ENCODE assay signal across 14 cellular contexts in genomic region chr12:96239711-96240234, GRCh38. TPM values are rescaled to one million over a fixed set of nuclear protein-coding genes. Genes with fewer than 3 reads are reported as not detected.
DNase-seq lines count a peak whose midpoint lies in the region; ATAC-seq and TF ChIP-seq lines count a peak whose summit lies in the region.
"Had no signal": no experiment of that assay in that cellular context is flagged by ENCODE, and none has a peak within 500 bp of the region (broad histone marks: within the 10 kb centered on the region; RNA-seq: fewer than 3 reads in every experiment).

No MANE protein-coding gene starts in this region.

- TF ChIP-seq POLR2A in suprapubic skin (IDR thresholded peaks at IDR 0.05): no peak

- no peak overlapping the region for H3K4me3 Mint-ChIP-seq in endodermal cell
- H3K4me3 Mint-ChIP-seq in progenitor cell of endocrine pancreas (ENCODE audit: low read depth): no peak overlapping the region
- H3K4me3 Mint-ChIP-seq: activated naive CD4-positive, alpha-beta T cell treated with anti-CD3 and anti-CD28 coated beads, Interleukin-2, amount 50 U/mL, for 24 hours; stimulated activated naive CD8-positive, alpha-beta T cell treated with anti-CD3 and anti-CD28 coated beads, Interleukin-15, amount 100 ng/mL, for 72 hours had no signal

- TF ChIP-seq CTCF in endodermal cell (conservative IDR thresholded peaks at IDR 0.05): no peak
- no peak for TF ChIP-seq CTCF in lung (IDR thresholded peaks at IDR 0.05; ENCODE audit: control extremely low read depth, extremely low read depth)
- TF ChIP-seq CTCF in suprapubic skin (IDR thresholded peaks at IDR 0.05): no peak
- no peak for TF ChIP-seq CTCF in progenitor cell of endocrine pancreas (IDR thresholded peaks at IDR 0.05; ENCODE audit: unreplicated experiment)

- TF ChIP-seq EP300 in suprapubic skin (IDR thresholded peaks at IDR 0.05): no peak

- H3K27ac Mint-ChIP-seq in endodermal cell: no peak overlapping the region
- no peak overlapping the region for H3K27ac Mint-ChIP-seq in progenitor cell of endocrine pancreas
- H3K27ac Mint-ChIP-seq: activated naive CD4-positive, alpha-beta T cell treated with anti-CD3 and anti-CD28 coated beads, Interleukin-2, amount 50 U/mL, for 24 hours had no signal

- H3K9ac ChIP-seq in endodermal cell (ENCODE audit: extremely low read depth, low read length, poor library complexity, severe bottlenecking): no peak overlapping the region

- ATAC-seq in lung (ENCODE audit: insufficient read depth, low FRiP score): no peak
- ATAC-seq in HG02678 (IDR thresholded peaks at IDR 0.05; ENCODE audit: unreplicated experiment): no peak
- ATAC-seq: left colon; stimulated activated naive CD8-positive, alpha-beta T cell treated with anti-CD3 and anti-CD28 coated beads, Interleukin-15, amount 100 ng/mL, for 72 hours had no signal

- no peaks in the 10 kb centered on the region for H3K36me3 ChIP-seq in endodermal cell (ENCODE audit: control insufficient read depth, insufficient read depth, low read length)
- peaks cover 0 to 1% of the 10 kb centered on the region in 2 donors for H3K36me3 ChIP-seq in lung (ENCODE audit: control insufficient read depth in 2 of 2, insufficient read depth in 2 of 2, low read length in 2 of 2)
- H3K36me3 ChIP-seq in suprapubic skin: no peaks in the 10 kb centered on the region

- H3K9me3 ChIP-seq in endodermal cell (ENCODE audit: control insufficient read depth, low read length) (no peaks in the 10 kb centered on the region), lung (ENCODE audit: control insufficient read depth in 2 of 2, insufficient read depth in 1 of 2, low read length in 1 of 2) (no peaks in the 10 kb centered on the region), suprapubic skin (no peaks in the 10 kb centered on the region)

- no peak overlapping the region for H3K4me3 ChIP-seq in endodermal cell (ENCODE audit: low read length)
- H3K4me3 ChIP-seq in lung: no peak overlapping the region
- H3K4me3 ChIP-seq in suprapubic skin: no peak overlapping the region

- H3K4me1 Mint-ChIP-seq in endodermal cell (peaks cover 4% of the 10 kb centered on the region), progenitor cell of endocrine pancreas (ENCODE audit: low read depth) (no peaks in the 10 kb centered on the region)

- H3K27me3 Mint-ChIP-seq in endodermal cell (ENCODE audit: insufficient read depth) (no peaks in the 10 kb centered on the region), progenitor cell of endocrine pancreas (no peaks in the 10 kb centered on the region)
- H3K27me3 Mint-ChIP-seq: activated naive CD4-positive, alpha-beta T cell treated with anti-CD3 and anti-CD28 coated beads, Interleukin-2, amount 50 U/mL, for 24 hours; stimulated activated naive CD8-positive, alpha-beta T cell treated with anti-CD3 and anti-CD28 coated beads, Interleukin-15, amount 100 ng/mL, for 72 hours had no signal

- H3K27me3 ChIP-seq in endodermal cell (ENCODE audit: control insufficient read depth, insufficient read depth, low read length, poor library complexity, severe bottlenecking) (no peaks in the 10 kb centered on the region), lung (ENCODE audit: control insufficient read depth, insufficient read depth) (no peaks in the 10 kb centered on the region), suprapubic skin (no peaks in the 10 kb centered on the region)

- peak overlapping the region; percentile 21 for H3K27ac ChIP-seq in endodermal cell (ENCODE audit: low read depth, low read length)
- peak overlapping the region; percentile 3 to 38 for H3K27ac ChIP-seq in lung (ENCODE audit: low read depth in 1 of 2, low read length in 1 of 2)
- H3K27ac ChIP-seq in suprapubic skin: peak overlapping the region; percentile 67
- H3K27ac ChIP-seq: 22Rv1 had no signal

- H3K9me3 Mint-ChIP-seq in endodermal cell (no peaks in the 10 kb centered on the region), progenitor cell of endocrine pancreas (ENCODE audit: low read depth) (no peaks in the 10 kb centered on the region)
- H3K9me3 Mint-ChIP-seq: activated naive CD4-positive, alpha-beta T cell treated with anti-CD3 and anti-CD28 coated beads, Interleukin-2, amount 50 U/mL, for 24 hours; stimulated activated naive CD8-positive, alpha-beta T cell treated with anti-CD3 and anti-CD28 coated beads, Interleukin-15, amount 100 ng/mL, for 72 hours had no signal

- no peaks in the 10 kb centered on the region for H3K4me1 ChIP-seq in endodermal cell (ENCODE audit: control insufficient read depth, insufficient read depth, low read length)
- H3K4me1 ChIP-seq in lung (ENCODE audit: control insufficient read depth in 2 of 2, insufficient read depth in 2 of 2, low read length in 2 of 2): peaks cover 22 to 46% of the 10 kb centered on the region in 2 donors
- peaks cover 78% of the 10 kb centered on the region for H3K4me1 ChIP-seq in suprapubic skin

- DNase-seq in DMS 273 (lab: John Stamatoyannopoulos, UW; ENCODE audit: unreplicated experiment) (peak; percentile 74), DMS 273 treated with DMSO at 0.1 percent for 48 hours (lab: John Stamatoyannopoulos, UW) (no peak), endodermal cell (peak; percentile 63), lung (ENCODE audit: low spot score) (no peak), suprapubic skin (ENCODE audit: low spot score in 2 of 2) (peak in 1 of 2 donors; percentile 81), progenitor cell of endocrine pancreas (ENCODE audit: low spot score, unreplicated experiment) (no peak), OCI-M2 (lab: John Stamatoyannopoulos, UW; ENCODE audit: unreplicated experiment) (no peak)
- DNase-seq: activated CD4-positive, alpha-beta T cell treated with anti-CD3 and anti-CD28 coated beads for 4 hours; stimulated activated CD4-positive, alpha-beta T cell treated with anti-CD3 and anti-CD28 coated beads, Interleukin-15, amount 100 ng/mL, for 24 hours; stimulated activated naive CD8-positive, alpha-beta T cell treated with anti-CD3 and anti-CD28 coated beads, Interleukin-15, amount 100 ng/mL, for 72 hours had no signal

- 93 to 96% methylated on average over 8 to 14 of the region's 14 CpGs for WGBS in endodermal cell (ENCODE audit: insufficient coverage in 1 of 2, insufficient read length in 1 of 2), 2 experiments
- 76 to 77% methylated on average over 14 of the region's 14 CpGs for WGBS in lung, 2 donors
- 60% methylated on average over 9 of the region's 14 CpGs for WGBS in suprapubic skin

- H3K36me3 Mint-ChIP-seq in endodermal cell (ENCODE audit: low read depth) (peaks cover 5% of the 10 kb centered on the region), progenitor cell of endocrine pancreas (ENCODE audit: insufficient read depth) (no peaks in the 10 kb centered on the region)

RNA-seq across cellular contexts. Expression of gene ELK3, which starts 45.6 kb away (rescaled TPM):
- 10 to 100 TPM; 17.1 to 18.1 TPM for total RNA-seq in endodermal cell
- polyA plus RNA-seq in endodermal cell (2013, experiment 1 of 2): 20.7 TPM
- polyA plus RNA-seq in endodermal cell (2013, experiment 2 of 2): 26.6 TPM
- 10 to 100 TPM; 46.4 to 68.5 TPM for total RNA-seq in lung
- polyA plus RNA-seq in lung: 10 to 100 TPM in 1 of 2 donors, 1 to 10 TPM in 1; 9.1 to 34.2 TPM
- 10 to 100 TPM in 3 of 4 donors, 1 to 10 TPM in 1; 10.0 to 13.5 (median 11.0) TPM for total RNA-seq in suprapubic skin
- 4.2 and 5.4 TPM in 2 replicates for total RNA-seq in progenitor cell of endocrine pancreas

Comparison
In these comparisons a context has a peak if more than half of its experiments do, and no peak if none do; other contexts are left out.
1. DNase-seq: peak in DMS 273 (single experiment) and endodermal cell (single experiment); none in DMS 273 treated with DMSO at 0.1 percent for 48 hours (single experiment), lung (single experiment), progenitor cell of endocrine pancreas (single experiment) and OCI-M2 (single experiment).
2. Peak in every context shown above with its lines, with median percentiles within 50 percentile points of each other: H3K27ac ChIP-seq.